ENCODE assay signal across 1 cellular context in the genomic region with DNA sequence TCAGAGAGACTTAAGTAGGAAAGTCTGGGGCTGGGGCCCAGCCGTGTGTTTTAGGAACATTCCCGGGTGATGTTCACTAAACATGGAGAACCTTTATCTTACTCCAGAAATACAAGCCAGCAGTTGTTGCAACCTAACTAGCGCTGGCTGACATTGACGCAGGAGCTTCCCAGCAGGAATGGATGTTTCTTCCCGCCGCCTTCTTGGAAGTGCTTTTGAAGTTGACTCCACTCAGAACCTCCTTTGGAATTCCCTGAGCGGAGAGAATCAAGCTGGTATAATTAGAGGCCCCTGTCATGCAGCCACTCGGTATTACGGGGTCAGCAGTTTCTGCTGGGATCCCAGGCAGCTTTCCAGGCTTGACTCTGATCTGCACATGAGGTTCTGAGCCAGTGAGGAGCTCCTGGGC.
TF ChIP-seq lines count a peak whose summit lies in the region.

No MANE protein-coding gene starts in this region.

TF ChIP-seq in WTC11, 78 proteins besides CTCF, POLR2A, EP300 and RAD21 (continued from another document):
- TF ChIP-seq TP53 (CRISPR knock-in tag; IDR thresholded peaks at IDR 0.05) (no peak), NR1H2 (CRISPR knock-in tag; IDR thresholded peaks at IDR 0.05) (no peak), JAZF1 (CRISPR knock-in tag; IDR thresholded peaks at IDR 0.05) (no peak), ZNF416 (CRISPR knock-in tag; IDR thresholded peaks at IDR 0.05) (no peak), SMAD3 (CRISPR knock-in tag; IDR thresholded peaks at IDR 0.05; ENCODE audit: borderline replicate concordance) (no peak), PRRX2 (CRISPR knock-in tag; IDR thresholded peaks at IDR 0.05) (no peak)
- TF ChIP-seq, protein P1, sequence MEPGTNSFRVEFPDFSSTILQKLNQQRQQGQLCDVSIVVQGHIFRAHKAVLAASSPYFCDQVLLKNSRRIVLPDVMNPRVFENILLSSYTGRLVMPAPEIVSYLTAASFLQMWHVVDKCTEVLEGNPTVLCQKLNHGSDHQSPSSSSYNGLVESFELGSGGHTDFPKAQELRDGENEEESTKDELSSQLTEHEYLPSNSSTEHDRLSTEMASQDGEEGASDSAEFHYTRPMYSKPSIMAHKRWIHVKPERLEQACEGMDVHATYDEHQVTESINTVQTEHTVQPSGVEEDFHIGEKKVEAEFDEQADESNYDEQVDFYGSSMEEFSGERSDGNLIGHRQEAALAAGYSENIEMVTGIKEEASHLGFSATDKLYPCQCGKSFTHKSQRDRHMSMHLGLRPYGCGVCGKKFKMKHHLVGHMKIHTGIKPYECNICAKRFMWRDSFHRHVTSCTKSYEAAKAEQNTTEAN (CRISPR knock-in tag; IDR thresholded peaks at IDR 0.05) = no peak
- TF ChIP-seq, protein P2, sequence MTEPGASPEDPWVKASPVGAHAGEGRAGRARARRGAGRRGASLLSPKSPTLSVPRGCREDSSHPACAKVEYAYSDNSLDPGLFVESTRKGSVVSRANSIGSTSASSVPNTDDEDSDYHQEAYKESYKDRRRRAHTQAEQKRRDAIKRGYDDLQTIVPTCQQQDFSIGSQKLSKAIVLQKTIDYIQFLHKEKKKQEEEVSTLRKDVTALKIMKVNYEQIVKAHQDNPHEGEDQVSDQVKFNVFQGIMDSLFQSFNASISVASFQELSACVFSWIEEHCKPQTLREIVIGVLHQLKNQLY (CRISPR knock-in tag; IDR thresholded peaks at IDR 0.05) = no peak
- TF ChIP-seq, protein P3, sequence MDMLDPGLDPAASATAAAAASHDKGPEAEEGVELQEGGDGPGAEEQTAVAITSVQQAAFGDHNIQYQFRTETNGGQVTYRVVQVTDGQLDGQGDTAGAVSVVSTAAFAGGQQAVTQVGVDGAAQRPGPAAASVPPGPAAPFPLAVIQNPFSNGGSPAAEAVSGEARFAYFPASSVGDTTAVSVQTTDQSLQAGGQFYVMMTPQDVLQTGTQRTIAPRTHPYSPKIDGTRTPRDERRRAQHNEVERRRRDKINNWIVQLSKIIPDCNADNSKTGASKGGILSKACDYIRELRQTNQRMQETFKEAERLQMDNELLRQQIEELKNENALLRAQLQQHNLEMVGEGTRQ (CRISPR knock-in tag; IDR thresholded peaks at IDR 0.05) = no peak
- TF ChIP-seq, protein P4, sequence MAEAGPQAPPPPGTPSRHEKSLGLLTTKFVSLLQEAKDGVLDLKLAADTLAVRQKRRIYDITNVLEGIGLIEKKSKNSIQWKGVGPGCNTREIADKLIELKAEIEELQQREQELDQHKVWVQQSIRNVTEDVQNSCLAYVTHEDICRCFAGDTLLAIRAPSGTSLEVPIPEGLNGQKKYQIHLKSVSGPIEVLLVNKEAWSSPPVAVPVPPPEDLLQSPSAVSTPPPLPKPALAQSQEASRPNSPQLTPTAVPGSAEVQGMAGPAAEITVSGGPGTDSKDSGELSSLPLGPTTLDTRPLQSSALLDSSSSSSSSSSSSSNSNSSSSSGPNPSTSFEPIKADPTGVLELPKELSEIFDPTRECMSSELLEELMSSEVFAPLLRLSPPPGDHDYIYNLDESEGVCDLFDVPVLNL (CRISPR knock-in tag; IDR thresholded peaks at IDR 0.05; ENCODE audit: borderline replicate concordance, low read depth) = no peak
